Comparison of ENCODE assay signal across 17 cellular contexts in the genomic region with DNA sequence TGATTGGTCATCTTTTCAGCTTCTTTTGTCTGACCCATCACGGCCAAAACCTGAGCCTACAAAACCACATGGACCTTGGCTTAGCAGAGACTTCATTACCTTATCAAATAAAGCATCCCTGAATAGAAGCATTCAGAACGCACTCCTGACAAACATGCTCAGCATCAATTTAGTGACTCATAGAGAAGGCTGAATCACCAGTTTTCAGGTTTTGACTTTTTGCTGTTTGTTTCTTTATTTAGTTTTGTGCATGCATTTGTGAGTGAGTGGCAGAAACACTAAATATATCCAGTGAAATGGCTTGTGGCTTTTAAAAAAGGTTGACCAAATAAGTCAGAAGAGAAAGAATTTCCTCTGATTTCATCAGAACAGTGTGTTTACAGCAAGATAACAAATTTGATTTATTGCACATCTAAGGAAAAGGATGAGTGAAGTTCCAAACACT. TPM values are rescaled to one million over a fixed set of nuclear protein-coding genes. Genes with fewer than 3 reads are reported as not detected.
DNase-seq lines count a peak whose midpoint lies in the region; ATAC-seq, FAIRE-seq and TF ChIP-seq lines count a peak whose summit lies in the region.
"Had no signal": no experiment of that assay in that cellular context is flagged by ENCODE, and none has a peak within 500 bp of the region (broad histone marks: within the 10 kb centered on the region; RNA-seq: fewer than 3 reads in every experiment).

No MANE protein-coding gene starts in this region.

- 15% methylated on average over 2 of the region's 2 CpGs for WGBS in SK-N-SH (ENCODE audit: low lambda C conversion rate)

- no peaks in the 10 kb centered on the region for H3F3A ChIP-seq in SK-N-SH (replicated peaks; ENCODE audit: insufficient read depth)

- no peaks in the 10 kb centered on the region for H4K20me1 ChIP-seq in SK-N-SH (ENCODE audit: insufficient read depth)

- H3K9me2 ChIP-seq in SK-N-SH: no peaks in the 10 kb centered on the region

- no peaks in the 10 kb centered on the region for H3K36me3 ChIP-seq in SK-N-SH (replicated peaks in 1 of 2; ENCODE audit: control insufficient read depth in 1 of 2, insufficient read depth in 2 of 2, low read length in 1 of 2)

- no peak; a peak in 1 of 4 replicates for TF ChIP-seq EP300 in SK-N-SH (IDR thresholded peaks at IDR 0.05; ENCODE audit: borderline replicate concordance in 1 of 2, low read depth in 1 of 2, low read length in 1 of 2)

- no peak overlapping the region for H3K4me2 ChIP-seq in SK-N-SH

- no peaks in the 10 kb centered on the region for H3K27me3 ChIP-seq in SK-N-SH (ENCODE audit: insufficient read depth)

- POLR2A ChIA-PET in SK-N-SH (lab: Yijun Ruan, JAX): no interaction called here

- H3K4me3 ChIP-seq in SK-N-SH (ENCODE audit: low read depth in 2 of 2, low read length in 1 of 2): no peak overlapping the region
- no peak overlapping the region for H3K4me3 ChIP-seq in fibroblast of mammary gland (ENCODE audit: control insufficient read depth, low read depth, low read length)
- H3K4me3 ChIP-seq: thoracic aorta had no signal

- no peak for DNase-seq in H54 (ENCODE audit: insufficient read length, low spot score)
- no peak for DNase-seq in SK-N-SH
- peak; percentile 52 for DNase-seq in fibroblast of mammary gland (ENCODE audit: low read depth)
- DNase-seq in superior temporal gyrus (ENCODE audit: extremely low spot score): peak; percentile 48
- DNase-seq in GM19240 (ENCODE audit: insufficient read length, low spot score): no peak
- DNase-seq in NCI-H1105 (lab: John Stamatoyannopoulos, UW): no peak
- DNase-seq: activated CD4-positive, CD25-positive, alpha-beta regulatory T cell treated with anti-CD3 and anti-CD28 coated beads, Interleukin-2, amount 50 U/mL, for 72 hours; cerebellar nuclear complex; KBM-7; left ventricle myocardium superior; NCI-H69; T-helper 2 cell had no signal

- no peak for ATAC-seq in HG03039 (IDR thresholded peaks at IDR 0.05; ENCODE audit: unreplicated experiment)
- ATAC-seq: left ventricle myocardium superior; natural killer cell treated with Interleukin-12 subunit alpha and Interleukin-12 subunit beta and Interleukin-15 and Interleukin-18, amount 100 ng/mL, for 72 hours; Right ventricle myocardium inferior had no signal

- no peak overlapping the region for H2AFZ ChIP-seq in SK-N-SH (ENCODE audit: low read depth)

- no peak overlapping the region for H3K9ac ChIP-seq in SK-N-SH

- CTCF ChIA-PET in SK-N-SH (lab: Yijun Ruan, JAX): interaction anchor here (1.7 kb wide), 1 partner anchor 10 kb away, joined by 8 read pairs; no protein-coding TSS in a partner anchor

- peak; percentile 15 for FAIRE-seq in H54 (lab: Jason Lieb, UNC)

- TF ChIP-seq CTCF in SK-N-SH (IDR thresholded peaks at IDR 0.05): no peak
- no peak for TF ChIP-seq CTCF in fibroblast of mammary gland (conservative IDR thresholded peaks at IDR 0.05; ENCODE audit: control insufficient read depth, insufficient read depth, low read depth, low read length)

- TF ChIP-seq POLR2A in H54 (IDR thresholded peaks at IDR 0.05; ENCODE audit: low read depth, low read length): no peak

- no peaks in the 10 kb centered on the region for H3K9me3 ChIP-seq in SK-N-SH
- H3K9me3 ChIP-seq: thoracic aorta had no signal

- no peak overlapping the region for H3K27ac ChIP-seq in SK-N-SH (ENCODE audit: low read depth in 2 of 2, low read length in 1 of 2)
- H3K27ac ChIP-seq: epithelial cell of prostate, thoracic aorta had no signal

- no peak for TF ChIP-seq RAD21 in SK-N-SH (IDR thresholded peaks at IDR 0.05; ENCODE audit: low read length)

- H3K4me1 ChIP-seq in SK-N-SH (ENCODE audit: control insufficient read depth in 1 of 2, insufficient read depth in 2 of 2, low read depth in 1 of 2, low read length in 1 of 2): no peaks in the 10 kb centered on the region; a peak in 1 of 4 replicates

- no peaks in the 10 kb centered on the region for H3K79me2 ChIP-seq in SK-N-SH (ENCODE audit: insufficient read depth)

TF ChIP-seq in SK-N-SH, 30 proteins besides CTCF, POLR2A, EP300 and RAD21:
- TF ChIP-seq NFIC (IDR thresholded peaks at IDR 0.05; ENCODE audit: borderline replicate concordance): peak; percentile 16; the same call in 1 of the 2 replicates
- TF ChIP-seq FOSL2 (IDR thresholded peaks at IDR 0.05; ENCODE audit: borderline replicate concordance, low read depth): peak; percentile 45; the same call in 1 of the 2 replicates
- peak; percentile 40; the same call in 1 of the 2 replicates for TF ChIP-seq TCF12 (IDR thresholded peaks at IDR 0.05)
- TF ChIP-seq JUND (IDR thresholded peaks at IDR 0.05): peak; percentile 60
- TF ChIP-seq, protein P1, sequence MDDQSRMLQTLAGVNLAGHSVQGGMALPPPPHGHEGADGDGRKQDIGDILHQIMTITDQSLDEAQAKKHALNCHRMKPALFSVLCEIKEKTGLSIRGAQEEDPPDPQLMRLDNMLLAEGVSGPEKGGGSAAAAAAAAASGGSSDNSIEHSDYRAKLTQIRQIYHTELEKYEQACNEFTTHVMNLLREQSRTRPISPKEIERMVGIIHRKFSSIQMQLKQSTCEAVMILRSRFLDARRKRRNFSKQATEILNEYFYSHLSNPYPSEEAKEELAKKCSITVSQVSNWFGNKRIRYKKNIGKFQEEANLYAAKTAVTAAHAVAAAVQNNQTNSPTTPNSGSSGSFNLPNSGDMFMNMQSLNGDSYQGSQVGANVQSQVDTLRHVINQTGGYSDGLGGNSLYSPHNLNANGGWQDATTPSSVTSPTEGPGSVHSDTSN (IDR thresholded peaks at IDR 0.05): peak; percentile 65
- TF ChIP-seq FOXM1 (IDR thresholded peaks at IDR 0.05; ENCODE audit: low read depth): no peak
- TF ChIP-seq GABPA (IDR thresholded peaks at IDR 0.05; ENCODE audit: low read depth): no peak

RNA-seq across cellular contexts. Expression of gene OVCH1, which starts 19.0 kb away (rescaled TPM):
- not detected in 2 replicates for polyA plus RNA-seq in SK-N-SH (2012; rRNA removed)
- polyA plus RNA-seq in SK-N-SH (2012; cell fraction: cytosol; rRNA removed): not detected in 2 replicates
- not detected in 2 replicates for polyA plus RNA-seq in SK-N-SH (2012; cell fraction: nucleus; rRNA removed)

Comparison
In these comparisons a context has a peak if more than half of its experiments do, and no peak if none do; other contexts are left out.
1. DNase-seq: peak in fibroblast of mammary gland (single experiment) and superior temporal gyrus (single experiment); none in H54 (single experiment), SK-N-SH (single experiment), GM19240 (single experiment) and NCI-H1105 (single experiment).